ENCODE assay signal across 9 cellular contexts in the genomic region with DNA sequence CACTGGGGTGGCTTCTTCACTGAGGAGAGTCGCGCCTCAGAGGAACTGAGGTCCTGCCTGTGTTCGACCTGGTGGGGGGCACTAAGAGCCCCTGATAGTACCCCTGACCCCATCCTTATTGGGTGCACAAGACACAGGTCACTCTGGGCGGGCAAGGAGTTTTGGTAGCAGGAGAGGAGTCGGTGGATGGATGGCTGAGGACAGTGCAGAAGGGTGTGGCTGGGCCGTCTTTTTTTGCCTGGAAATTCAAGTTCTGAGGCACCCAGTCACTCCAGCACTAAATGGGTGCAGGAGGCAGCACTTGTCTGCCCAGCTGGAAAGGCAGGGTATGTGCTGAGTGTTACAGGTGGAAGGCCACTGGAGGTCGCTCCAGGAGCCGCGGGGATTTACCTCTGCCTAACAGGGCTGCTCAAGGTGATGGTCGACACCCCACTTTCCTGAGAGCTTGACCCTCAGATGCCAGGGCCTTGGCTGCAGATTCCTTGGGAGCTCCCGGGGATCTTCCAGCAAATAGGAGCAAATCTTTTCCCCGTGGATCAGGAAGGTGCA. TPM values are rescaled to one million over a fixed set of nuclear protein-coding genes. Genes with fewer than 3 reads are reported as not detected.
A peak's percentile ranks its signal among the peaks of the same experiment; 100 is the strongest.
DNase-seq lines count a peak whose midpoint lies in the region; ATAC-seq and TF ChIP-seq lines count a peak whose summit lies in the region.
"Had no signal": no experiment of that assay in that cellular context is flagged by ENCODE, and none has a peak within 500 bp of the region (broad histone marks: within the 10 kb centered on the region; RNA-seq: fewer than 3 reads in every experiment).

No MANE protein-coding gene starts in this region.

- H3K36me3 ChIP-seq in kidney epithelial cell (ENCODE audit: control insufficient read depth, insufficient read depth, low read length) (peaks cover 3% of the 10 kb centered on the region), thoracic aorta (peaks cover 25% of the 10 kb centered on the region)

- H3K9me3 Mint-ChIP-seq in activated CD8-positive, alpha-beta memory T cell treated with anti-CD3 and anti-CD28 coated beads, Interleukin-2, amount 10 ng/mL, durations not matched to agents 7 days and 5 days (ENCODE audit: low read depth), result no peaks in the 10 kb centered on the region
- no peaks in the 10 kb centered on the region for H3K9me3 Mint-ChIP-seq in activated naive CD8-positive, alpha-beta T cell treated with anti-CD3 and anti-CD28 coated beads, Interleukin-2, amount 10 ng/mL, durations not matched to agents 7 days and 5 days

- H3K4me1 Mint-ChIP-seq in activated CD8-positive, alpha-beta memory T cell treated with anti-CD3 and anti-CD28 coated beads, Interleukin-2, amount 10 ng/mL, durations not matched to agents 7 days and 5 days, result peaks cover 16% of the 10 kb centered on the region
- peaks cover 3% of the 10 kb centered on the region for H3K4me1 Mint-ChIP-seq in activated naive CD8-positive, alpha-beta T cell treated with anti-CD3 and anti-CD28 coated beads, Interleukin-2, amount 10 ng/mL, durations not matched to agents 7 days and 5 days

- H3K36me3 Mint-ChIP-seq in activated CD8-positive, alpha-beta memory T cell treated with anti-CD3 and anti-CD28 coated beads, Interleukin-2, amount 10 ng/mL, durations not matched to agents 7 days and 5 days, result peaks cover 4% of the 10 kb centered on the region
- H3K36me3 Mint-ChIP-seq in activated naive CD8-positive, alpha-beta T cell treated with anti-CD3 and anti-CD28 coated beads, Interleukin-2, amount 10 ng/mL, durations not matched to agents 7 days and 5 days, result peaks cover 1% of the 10 kb centered on the region

- peak overlapping the region; percentile 94 for H3K4me3 ChIP-seq in kidney epithelial cell (ENCODE audit: low read depth, low read length)
- H3K4me3 ChIP-seq in thoracic aorta, result peak overlapping the region; percentile 88

- CTCF ChIA-PET in activated CD8-positive, alpha-beta memory T cell treated with anti-CD3 and anti-CD28 coated beads, Interleukin-2, amount 10 ng/mL, durations not matched to agents 7 days and 5 days (lab: Charles Lee), result interaction anchor here (1.2 to 8.9 kb wide), 6 partner anchors 12 to 490 kb away, joined by 3 to 109 read pairs (median 22); a partner anchor contains a TSS

- peaks cover 15 to 29% of the 10 kb centered on the region in 2 donors for H3K4me1 ChIP-seq in thoracic aorta (ENCODE audit: control insufficient read depth in 1 of 2, low read depth in 2 of 2)

- no peaks in the 10 kb centered on the region for H3K9me3 ChIP-seq in thoracic aorta

- ATAC-seq in activated CD8-positive, alpha-beta memory T cell treated with anti-CD3 and anti-CD28 coated beads, Interleukin-2, amount 10 ng/mL, durations not matched to agents 7 days and 5 days, result no peak
- no peak for ATAC-seq in activated naive CD8-positive, alpha-beta T cell treated with anti-CD3 and anti-CD28 coated beads, Interleukin-2, amount 10 ng/mL, durations not matched to agents 7 days and 5 days (ENCODE audit: low read depth)
- ATAC-seq in thoracic aorta (ENCODE audit: insufficient number of reproducible peaks, low FRiP score, low read depth), result no peak
- no peak for ATAC-seq in HG02678 (IDR thresholded peaks at IDR 0.05; ENCODE audit: unreplicated experiment)

- DNase-seq in activated CD8-positive, alpha-beta memory T cell treated with anti-CD3 and anti-CD28 coated beads, Interleukin-2, amount 10 ng/mL, durations not matched to agents 7 days and 5 days, result no peak
- DNase-seq in activated CD8-positive, alpha-beta memory T cell treated with anti-CD3 and anti-CD28 coated beads, Interleukin-2, amount 50 U/mL, for 48 hours, result no peak
- no peak for DNase-seq in activated naive CD8-positive, alpha-beta T cell treated with anti-CD3 and anti-CD28 coated beads, Interleukin-2, amount 10 ng/mL, durations not matched to agents 7 days and 5 days
- DNase-seq in kidney epithelial cell (ENCODE audit: low read depth) (no peak), thoracic aorta (ENCODE audit: low spot score) (no peak), caudate nucleus (lab: John Stamatoyannopoulos, UW) (no peak)
- no peak for DNase-seq in activated CD4-positive, CD25-positive, alpha-beta regulatory T cell treated with anti-CD3 and anti-CD28 coated beads, Interleukin-2, amount 50 U/mL, for 72 hours
- DNase-seq: OCI-M1 had no signal

- peak overlapping the region; percentile 87 for H3K27ac Mint-ChIP-seq in activated CD8-positive, alpha-beta memory T cell treated with anti-CD3 and anti-CD28 coated beads, Interleukin-2, amount 10 ng/mL, durations not matched to agents 7 days and 5 days
- H3K27ac Mint-ChIP-seq in activated naive CD8-positive, alpha-beta T cell treated with anti-CD3 and anti-CD28 coated beads, Interleukin-2, amount 10 ng/mL, durations not matched to agents 7 days and 5 days, result peak overlapping the region; percentile 90

- TF ChIP-seq CTCF in kidney epithelial cell (IDR thresholded peaks at IDR 0.05; ENCODE audit: insufficient read depth, low read length, poor library complexity, severe bottlenecking) (no peak), thoracic aorta (IDR thresholded peaks at IDR 0.05) (no peak)

- H3K27me3 ChIP-seq in kidney epithelial cell (ENCODE audit: control insufficient read depth, insufficient read depth, low read length) (peaks cover 6% of the 10 kb centered on the region), thoracic aorta (replicated peaks; ENCODE audit: insufficient read depth) (no peaks in the 10 kb centered on the region)

- POLR2A ChIA-PET in activated naive CD8-positive, alpha-beta T cell treated with anti-CD3 and anti-CD28 coated beads, Interleukin-2, amount 10 ng/mL, durations not matched to agents 7 days and 5 days (lab: Charles Lee), result interaction anchor here (1.3 to 3.3 kb wide), 3 partner anchors 25 to 491 kb away, joined by 5 to 32 read pairs (median 14); a partner anchor contains a TSS

- peak overlapping the region; percentile 79 for H3K4me3 Mint-ChIP-seq in activated CD8-positive, alpha-beta memory T cell treated with anti-CD3 and anti-CD28 coated beads, Interleukin-2, amount 10 ng/mL, durations not matched to agents 7 days and 5 days
- peak overlapping the region; percentile 90 for H3K4me3 Mint-ChIP-seq in activated naive CD8-positive, alpha-beta T cell treated with anti-CD3 and anti-CD28 coated beads, Interleukin-2, amount 10 ng/mL, durations not matched to agents 7 days and 5 days

- H3K27ac ChIP-seq in thoracic aorta, result peak overlapping the region; percentile 85 to 94
- no peak overlapping the region for H3K27ac ChIP-seq in caudate nucleus (ENCODE audit: low read depth, low read length)

- no peaks in the 10 kb centered on the region for H3K27me3 Mint-ChIP-seq in activated CD8-positive, alpha-beta memory T cell treated with anti-CD3 and anti-CD28 coated beads, Interleukin-2, amount 10 ng/mL, durations not matched to agents 7 days and 5 days
- H3K27me3 Mint-ChIP-seq in activated naive CD8-positive, alpha-beta T cell treated with anti-CD3 and anti-CD28 coated beads, Interleukin-2, amount 10 ng/mL, durations not matched to agents 7 days and 5 days, result no peaks in the 10 kb centered on the region

RNA-seq across cellular contexts. Expression of a gene that starts 1.0 kb away (rescaled TPM):
- total RNA-seq in activated CD8-positive, alpha-beta memory T cell treated with anti-CD3 and anti-CD28 coated beads, Interleukin-2, amount 10 ng/mL, durations not matched to agents 7 days and 5 days, result 10 to 100 TPM; 48.4 to 52.1 TPM
- total RNA-seq in activated naive CD8-positive, alpha-beta T cell treated with anti-CD3 and anti-CD28 coated beads, Interleukin-2, amount 10 ng/mL, durations not matched to agents 7 days and 5 days, result 10 to 100 TPM; 46.8 to 48.2 TPM
- total RNA-seq in kidney epithelial cell (62.0 and 73.2 TPM in 2 replicates), thoracic aorta (10 to 100 TPM; 31.6 to 57.9 TPM)

RNA-seq across cellular contexts. Expression of a gene that starts 24.4 kb away (rescaled TPM):
- 100 to 1,000 TPM; 162 to 192 TPM for total RNA-seq in activated CD8-positive, alpha-beta memory T cell treated with anti-CD3 and anti-CD28 coated beads, Interleukin-2, amount 10 ng/mL, durations not matched to agents 7 days and 5 days
- total RNA-seq in activated naive CD8-positive, alpha-beta T cell treated with anti-CD3 and anti-CD28 coated beads, Interleukin-2, amount 10 ng/mL, durations not matched to agents 7 days and 5 days, result 100 to 1,000 TPM; 149 to 154 TPM
- total RNA-seq in kidney epithelial cell (216 and 263 TPM in 2 replicates), thoracic aorta (100 to 1,000 TPM; 498 to 842 TPM)

RNA-seq across cellular contexts. Expression of a gene that starts 42.8 kb away (rescaled TPM):
- not detected for total RNA-seq in activated CD8-positive, alpha-beta memory T cell treated with anti-CD3 and anti-CD28 coated beads, Interleukin-2, amount 10 ng/mL, durations not matched to agents 7 days and 5 days
- total RNA-seq in activated naive CD8-positive, alpha-beta T cell treated with anti-CD3 and anti-CD28 coated beads, Interleukin-2, amount 10 ng/mL, durations not matched to agents 7 days and 5 days, result not detected
- total RNA-seq in kidney epithelial cell (not detected in 2 replicates), thoracic aorta (not detected)

RNA-seq across cellular contexts. Expression of a gene that starts 43.3 kb away (rescaled TPM):
- total RNA-seq in activated CD8-positive, alpha-beta memory T cell treated with anti-CD3 and anti-CD28 coated beads, Interleukin-2, amount 10 ng/mL, durations not matched to agents 7 days and 5 days, result 1 to 10 TPM; 4.3 to 9.2 TPM
- 10 to 100 TPM; 24.2 to 26.6 TPM for total RNA-seq in activated naive CD8-positive, alpha-beta T cell treated with anti-CD3 and anti-CD28 coated beads, Interleukin-2, amount 10 ng/mL, durations not matched to agents 7 days and 5 days
- total RNA-seq in kidney epithelial cell (2.3 and 2.8 TPM in 2 replicates), thoracic aorta (10 to 100 TPM in 1 of 2 donors, 1 to 10 TPM in 1; 4.4 to 25.3 TPM)
